ENCODE assay signal across 12 cellular contexts in genomic region chr19:45547965-45548609, GRCh38. TPM values are rescaled to one million over a fixed set of nuclear protein-coding genes. Genes with fewer than 3 reads are reported as not detected.
DNase-seq lines count a peak whose midpoint lies in the region; TF ChIP-seq lines count a peak whose summit lies in the region.
"Had no signal": no experiment of that assay in that cellular context is flagged by ENCODE, and none has a peak within 500 bp of the region (broad histone marks: within the 10 kb centered on the region; RNA-seq: fewer than 3 reads in every experiment).

No MANE protein-coding gene starts in this region.

- H3K36me3 ChIP-seq in HUES6 (ENCODE audit: control insufficient read depth, insufficient read depth, low read length) (no peaks in the 10 kb centered on the region), colonic mucosa (no peaks in the 10 kb centered on the region), mesenchymal stem cell (ENCODE audit: control insufficient read depth in 1 of 2, insufficient read depth in 2 of 2, low read depth in 1 of 2, low read length in 2 of 2) (peaks cover 3 to 24% of the 10 kb centered on the region in 2 experiments)

- POLR2A ChIA-PET in activated CD4-positive, alpha-beta memory T cell treated with anti-CD3 and anti-CD28 coated beads for 36 hours (lab: Charles Lee): no interaction called here

- no peak overlapping the region for H3K14ac ChIP-seq in mesenchymal stem cell (ENCODE audit: low read length in 2 of 2)

- H3K36me3 Mint-ChIP-seq in activated CD4-positive, alpha-beta memory T cell treated with anti-CD3 and anti-CD28 coated beads for 36 hours: peaks cover 2% of the 10 kb centered on the region

- H3K27ac ChIP-seq in HUES6 (ENCODE audit: low read depth, low read length) (peak overlapping the region; percentile 42; the same call in 1 of the 2 replicates), colonic mucosa (peak overlapping the region; percentile 59), mesenchymal stem cell (ENCODE audit: low read length, poor library complexity, severe bottlenecking) (no peak overlapping the region), dorsolateral prefrontal cortex (peak overlapping the region in 2 of 59 donors; percentile 11 to 40)

- no peak overlapping the region for H3K23ac ChIP-seq in mesenchymal stem cell (ENCODE audit: low read length in 2 of 2)

- no peak overlapping the region for H3K18ac ChIP-seq in mesenchymal stem cell (ENCODE audit: low read depth in 1 of 2, low read length in 2 of 2)

- peaks cover 19% of the 10 kb centered on the region for H3K79me1 ChIP-seq in mesenchymal stem cell (replicated peaks; ENCODE audit: low read length, poor library complexity, severe bottlenecking)

- H2BK5ac ChIP-seq in mesenchymal stem cell (ENCODE audit: low read depth, low read length, poor library complexity, severe bottlenecking): no peak overlapping the region

- no peak overlapping the region for H2BK120ac ChIP-seq in mesenchymal stem cell (ENCODE audit: low read depth, low read length)

- no peak overlapping the region for H3K4me2 ChIP-seq in mesenchymal stem cell (ENCODE audit: low read length, poor library complexity, severe bottlenecking)

- intact Hi-C loops in colonic mucosa (cut with DNase I): no loop called here
- intact Hi-C loops in activated CD4-positive, alpha-beta memory T cell treated with anti-CD3 and anti-CD28 coated beads for 36 hours (cut with micrococcal nuclease): no loop called here
- intact Hi-C loops in dorsolateral prefrontal cortex (cut with DNase I): no loop called here

- 86% methylated on average over 9 of the region's 9 CpGs for WGBS in mesenchymal stem cell

- H3K9me3 ChIP-seq in HUES6 (ENCODE audit: control insufficient read depth, insufficient read depth, low read depth, low read length) (no peaks in the 10 kb centered on the region), colonic mucosa (no peaks in the 10 kb centered on the region), mesenchymal stem cell (ENCODE audit: control insufficient read depth, low read length) (no peaks in the 10 kb centered on the region)
- H3K9me3 ChIP-seq: esophagus muscularis mucosa had no signal

- H2BK15ac ChIP-seq in mesenchymal stem cell (ENCODE audit: low read depth, poor library complexity, severe bottlenecking): no peak overlapping the region

- H3K4me3 ChIP-seq in AG10803 (ENCODE audit: low read length) (no peak overlapping the region), HUES6 (ENCODE audit: low read depth, low read length) (no peak overlapping the region), colonic mucosa (no peak overlapping the region), mesenchymal stem cell (ENCODE audit: insufficient read depth in 1 of 2, low read depth in 1 of 2, low read length in 2 of 2) (no peak overlapping the region), dorsolateral prefrontal cortex (no peak overlapping the region)
- H3K4me3 ChIP-seq: esophagus muscularis mucosa had no signal

- DNase-seq in AG10803 (ENCODE audit: low read depth) (peak; percentile 31), colonic mucosa (peak; percentile 85), mesenchymal stem cell (peak; percentile 28), activated T-cell treated with anti-CD3 and anti-CD28 coated beads for 4 hours (no peak), dorsolateral prefrontal cortex (no peak), SK-N-DZ (ENCODE audit: low spot score) (no peak)
- no peak for DNase-seq in activated CD4-positive, alpha-beta memory T cell treated with anti-CD3 and anti-CD28 coated beads for 36 hours
- DNase-seq: activated CD4-positive, alpha-beta T cell treated with anti-CD3 and anti-CD28 coated beads, Interleukin-2, amount 10 ng/mL, durations not matched to agents 24 days and 14 days; activated naive CD8-positive, alpha-beta T cell treated with anti-CD3 and anti-CD28 coated beads, Interleukin-2, amount 50 U/mL, for 24 hours; CD4-positive, alpha-beta memory T cell had no signal

- H3K4me1 ChIP-seq in HUES6 (ENCODE audit: control insufficient read depth, insufficient read depth, low read length): peaks cover 12% of the 10 kb centered on the region
- H3K4me1 ChIP-seq in colonic mucosa: peaks cover under 1% of the 10 kb centered on the region
- peaks cover 6% of the 10 kb centered on the region for H3K4me1 ChIP-seq in mesenchymal stem cell (ENCODE audit: control insufficient read depth, insufficient read depth, low read depth, low read length)

- H3K27me3 ChIP-seq in HUES6 (ENCODE audit: control insufficient read depth, insufficient read depth, low read length): no peaks in the 10 kb centered on the region
- no peaks in the 10 kb centered on the region for H3K27me3 ChIP-seq in colonic mucosa
- H3K27me3 ChIP-seq in mesenchymal stem cell (ENCODE audit: control insufficient read depth in 1 of 2, insufficient read depth in 1 of 2, low read length in 2 of 2): no peaks in the 10 kb centered on the region
- no peaks in the 10 kb centered on the region for H3K27me3 ChIP-seq in dorsolateral prefrontal cortex
- H3K27me3 ChIP-seq: esophagus muscularis mucosa had no signal

- H3K9ac ChIP-seq in HUES6 (ENCODE audit: low read length) (peak overlapping the region; percentile 29), colonic mucosa (ENCODE audit: low read depth in 2 of 2, low read length in 2 of 2) (no peak overlapping the region), mesenchymal stem cell (ENCODE audit: low read length) (no peak overlapping the region)

- H2BK12ac ChIP-seq in mesenchymal stem cell (ENCODE audit: low read length in 2 of 2): no peak overlapping the region

- H3K27ac Mint-ChIP-seq in activated CD4-positive, alpha-beta memory T cell treated with anti-CD3 and anti-CD28 coated beads for 36 hours: no peak overlapping the region
- H3K27ac Mint-ChIP-seq: activated naive CD8-positive, alpha-beta T cell treated with anti-CD3 and anti-CD28 coated beads, Interleukin-2, amount 50 U/mL, for 24 hours; CD4-positive, alpha-beta memory T cell had no signal

- no peak overlapping the region for H2AK5ac ChIP-seq in mesenchymal stem cell (ENCODE audit: low read length, severe bottlenecking)

- CTCF ChIA-PET in activated CD4-positive, alpha-beta memory T cell treated with anti-CD3 and anti-CD28 coated beads for 36 hours (lab: Charles Lee): interaction anchor here (0.5 to 1.2 kb wide), 2 partner anchors 22 to 733 kb away, joined by 3 read pairs; no protein-coding TSS in a partner anchor

- no peak overlapping the region for H4K91ac ChIP-seq in mesenchymal stem cell (ENCODE audit: low read length)

- no peaks in the 10 kb centered on the region for H3K27me3 Mint-ChIP-seq in activated CD4-positive, alpha-beta memory T cell treated with anti-CD3 and anti-CD28 coated beads for 36 hours
- H3K27me3 Mint-ChIP-seq: activated CD4-positive, alpha-beta T cell treated with anti-CD3 and anti-CD28 coated beads, Interleukin-2, amount 10 ng/mL, durations not matched to agents 24 days and 14 days; activated naive CD8-positive, alpha-beta T cell treated with anti-CD3 and anti-CD28 coated beads, Interleukin-2, amount 50 U/mL, for 24 hours; CD4-positive, alpha-beta memory T cell had no signal

- no peak overlapping the region for H4K8ac ChIP-seq in mesenchymal stem cell (ENCODE audit: low read length)

- TF ChIP-seq CTCF in AG10803 (conservative IDR thresholded peaks at IDR 0.05; ENCODE audit: low read length) (no peak), colonic mucosa (IDR thresholded peaks at IDR 0.05) (no peak), dorsolateral prefrontal cortex (IDR thresholded peaks at IDR 0.05 in 54 of 56, conservative IDR thresholded peaks at IDR 0.05 in 2 of 56; ENCODE audit: low read depth in 1 of 56, partially characterized antibody in 56 of 56) (no peak)

- H2AFZ ChIP-seq in mesenchymal stem cell (ENCODE audit: low read depth, low read length): no peak overlapping the region

- no peaks in the 10 kb centered on the region for H3K9me3 Mint-ChIP-seq in activated CD4-positive, alpha-beta memory T cell treated with anti-CD3 and anti-CD28 coated beads for 36 hours
- H3K9me3 Mint-ChIP-seq: activated CD4-positive, alpha-beta T cell treated with anti-CD3 and anti-CD28 coated beads, Interleukin-2, amount 10 ng/mL, durations not matched to agents 24 days and 14 days; activated naive CD8-positive, alpha-beta T cell treated with anti-CD3 and anti-CD28 coated beads, Interleukin-2, amount 50 U/mL, for 24 hours; CD4-positive, alpha-beta memory T cell had no signal

- H3K4me1 Mint-ChIP-seq in activated CD4-positive, alpha-beta memory T cell treated with anti-CD3 and anti-CD28 coated beads for 36 hours (ENCODE audit: low read depth): peaks cover 7% of the 10 kb centered on the region
- H3K4me1 Mint-ChIP-seq: activated naive CD8-positive, alpha-beta T cell treated with anti-CD3 and anti-CD28 coated beads, Interleukin-2, amount 50 U/mL, for 24 hours had no signal

- no peak overlapping the region for H3K4ac ChIP-seq in mesenchymal stem cell (ENCODE audit: low read depth in 1 of 2, low read length in 2 of 2)

- no peak overlapping the region for H3K4me3 Mint-ChIP-seq in activated CD4-positive, alpha-beta memory T cell treated with anti-CD3 and anti-CD28 coated beads for 36 hours
- H3K4me3 Mint-ChIP-seq: activated CD4-positive, alpha-beta T cell treated with anti-CD3 and anti-CD28 coated beads, Interleukin-2, amount 10 ng/mL, durations not matched to agents 24 days and 14 days; activated naive CD8-positive, alpha-beta T cell treated with anti-CD3 and anti-CD28 coated beads, Interleukin-2, amount 50 U/mL, for 24 hours; CD4-positive, alpha-beta memory T cell had no signal

RNA-seq across cellular contexts. Expression of gene OPA3, which starts 36.5 kb away (rescaled TPM):
- total RNA-seq in colonic mucosa (10 to 100 TPM; 12.4 to 14.8 TPM), dorsolateral prefrontal cortex (10 to 100 TPM in 98 of 120 experiments, 1 to 10 TPM in 22; 7.1 to 16.8 (median 11.5) TPM)
- polyA plus RNA-seq in mesenchymal stem cell (2013, experiment 1 of 2): 13.4 TPM
- 13.7 TPM for polyA plus RNA-seq in mesenchymal stem cell (2013, experiment 2 of 2)
- 10 to 100 TPM; 10.8 to 11.0 TPM for total RNA-seq in activated CD4-positive, alpha-beta memory T cell treated with anti-CD3 and anti-CD28 coated beads for 36 hours
- polyA plus RNA-seq in SK-N-DZ (2014; cell fraction: cytosol; rRNA removed): 5.4 and 8.4 TPM in 2 replicates
- polyA plus RNA-seq in SK-N-DZ (2014; cell fraction: nucleus; rRNA removed): 1.9 and 4.6 TPM in 2 replicates

RNA-seq across cellular contexts. Expression of gene VASP, which starts 40.8 kb away (rescaled TPM):
- total RNA-seq in colonic mucosa: 100 to 1,000 TPM; 236 to 261 TPM
- polyA plus RNA-seq in mesenchymal stem cell (2013, experiment 1 of 2): 106 TPM
- polyA plus RNA-seq in mesenchymal stem cell (2013, experiment 2 of 2): 104 TPM
- total RNA-seq in activated CD4-positive, alpha-beta memory T cell treated with anti-CD3 and anti-CD28 coated beads for 36 hours: 100 to 1,000 TPM; 167 to 174 TPM
- total RNA-seq in dorsolateral prefrontal cortex: 10 to 100 TPM in 118 of 120 experiments, 1 to 10 TPM in 2; 7.0 to 36.7 (median 18.3) TPM
- polyA plus RNA-seq in SK-N-DZ (2014; cell fraction: cytosol; rRNA removed): 20.3 and 20.6 TPM in 2 replicates
- polyA plus RNA-seq in SK-N-DZ (2014; cell fraction: nucleus; rRNA removed): 12.5 and 15.2 TPM in 2 replicates

RNA-seq across cellular contexts. Expression of gene PPM1N, which starts 49.8 kb away (rescaled TPM):
- total RNA-seq in colonic mucosa (1 to 10 TPM in 1 of 2 donors, under 1 TPM in 1; 0.67 to 1.7 TPM), dorsolateral prefrontal cortex (1 to 10 TPM in 108 of 120 experiments, under 1 TPM in 12; 0.59 to 4.9 (median 1.9) TPM)
- polyA plus RNA-seq in mesenchymal stem cell (2013, experiment 1 of 2): 2.3 TPM
- polyA plus RNA-seq in mesenchymal stem cell (2013, experiment 2 of 2): 2.1 TPM
- 1 to 10 TPM; 3.5 to 3.6 TPM for total RNA-seq in activated CD4-positive, alpha-beta memory T cell treated with anti-CD3 and anti-CD28 coated beads for 36 hours
- 7.6 and 9.1 TPM in 2 replicates for polyA plus RNA-seq in SK-N-DZ (2014; cell fraction: cytosol; rRNA removed)
- 13.0 and 15.0 TPM in 2 replicates for polyA plus RNA-seq in SK-N-DZ (2014; cell fraction: nucleus; rRNA removed)

RNA-seq across cellular contexts. Expression of gene RTN2, which starts 51.2 kb away (rescaled TPM):
- total RNA-seq in colonic mucosa (1 to 10 TPM; 4.9 to 8.4 TPM), dorsolateral prefrontal cortex (100 to 1,000 TPM in 2 of 120 experiments, 10 to 100 TPM in 118; 18.9 to 124 (median 63.4) TPM)
- 30.0 TPM for polyA plus RNA-seq in mesenchymal stem cell (2013, experiment 1 of 2)
- 31.0 TPM for polyA plus RNA-seq in mesenchymal stem cell (2013, experiment 2 of 2)
- 1 to 10 TPM; 1.5 to 2.2 TPM for total RNA-seq in activated CD4-positive, alpha-beta memory T cell treated with anti-CD3 and anti-CD28 coated beads for 36 hours
- 35.2 and 50.4 TPM in 2 replicates for polyA plus RNA-seq in SK-N-DZ (2014; cell fraction: cytosol; rRNA removed)
- polyA plus RNA-seq in SK-N-DZ (2014; cell fraction: nucleus; rRNA removed): 33.0 and 40.4 TPM in 2 replicates

RNA-seq across cellular contexts. Expression of gene GPR4, which starts 53.9 kb away (rescaled TPM):
- total RNA-seq in colonic mucosa (1 to 10 TPM in 1 of 2 donors, under 1 TPM in 1; 0.52 to 2.0 TPM), dorsolateral prefrontal cortex (10 to 100 TPM in 26 of 120 experiments, 1 to 10 TPM in 92, under 1 TPM in 2; 0.78 to 30.3 (median 6.6) TPM)
- polyA plus RNA-seq in mesenchymal stem cell (2013, experiment 1 of 2): 0.73 TPM
- 0.77 TPM for polyA plus RNA-seq in mesenchymal stem cell (2013, experiment 2 of 2)
- total RNA-seq in activated CD4-positive, alpha-beta memory T cell treated with anti-CD3 and anti-CD28 coated beads for 36 hours: not detected
- 1.3 and 1.7 TPM in 2 replicates for polyA plus RNA-seq in SK-N-DZ (2014; cell fraction: cytosol; rRNA removed)
- polyA plus RNA-seq in SK-N-DZ (2014; cell fraction: nucleus; rRNA removed): 0.62 and 1.2 TPM in 2 replicates
- total RNA-seq: activated CD4-positive, alpha-beta T cell treated with anti-CD3 and anti-CD28 coated beads, Interleukin-2, amount 10 ng/mL, durations not matched to agents 24 days and 14 days; CD4-positive, alpha-beta memory T cell had no signal
- polyA plus RNA-seq: CD4-positive, alpha-beta memory T cell had no signal

Comparison
In these comparisons a context has a peak if more than half of its experiments do, and no peak if none do; other contexts are left out.
1. DNase-seq: peak in AG10803 (single experiment), colonic mucosa (single experiment) and mesenchymal stem cell (single experiment); none in activated CD4-positive, alpha-beta memory T cell treated with anti-CD3 and anti-CD28 coated beads for 36 hours (single experiment), activated T-cell treated with anti-CD3 and anti-CD28 coated beads for 4 hours (single experiment), dorsolateral prefrontal cortex (0 of 10) and SK-N-DZ (single experiment).
2. RNA of gene VASP, which starts 40.8 kb away (total RNA-seq): 236 to 261 TPM in colonic mucosa and 167 to 174 TPM in activated CD4-positive, alpha-beta memory T cell treated with anti-CD3 and anti-CD28 coated beads for 36 hours; 7.0 to 36.7 TPM in dorsolateral prefrontal cortex; every median in the first group is over 4 times any median in the second.